8 cellular contexts compared by ENCODE assay signal in genomic region chr1:182392045-182393028, GRCh38. TPM values are rescaled to one million over a fixed set of nuclear protein-coding genes. Genes with fewer than 3 reads are reported as not detected.
DNase-seq lines count a peak whose midpoint lies in the region; ATAC-seq, FAIRE-seq and TF ChIP-seq lines count a peak whose summit lies in the region.

No MANE protein-coding gene starts in this region.

- H3K27me3 ChIP-seq in neutrophil = no peaks in the 10 kb centered on the region

- H3K4me1 ChIP-seq in neutrophil (ENCODE audit: control insufficient read depth in 1 of 2, insufficient read depth in 1 of 2, low read depth in 1 of 2, low read length in 1 of 2) = peaks cover 72 to 74% of the 10 kb centered on the region in 2 experiments

- H3K36me3 ChIP-seq in neutrophil = peaks cover 30% of the 10 kb centered on the region

- peak; percentile 6 for ATAC-seq in HG02970 (IDR thresholded peaks at IDR 0.05; ENCODE audit: low FRiP score, unreplicated experiment)
- ATAC-seq in GM18520 (IDR thresholded peaks at IDR 0.05; ENCODE audit: unreplicated experiment) = no peak

- no peak for FAIRE-seq in GM12891 (lab: Jason Lieb, UNC)

- TF ChIP-seq POLR2A in GM12891 (IDR thresholded peaks at IDR 0.05; ENCODE audit: low read depth, low read length) = no peak

- peak overlapping the region; percentile 97 for H3K27ac ChIP-seq in neutrophil

- peaks cover 1% of the 10 kb centered on the region for H3K9me3 ChIP-seq in neutrophil

- TF ChIP-seq CTCF in foreskin fibroblast (IDR thresholded peaks at IDR 0.05; ENCODE audit: low read depth, low read length) = no peak
- no peak for TF ChIP-seq CTCF in neutrophil (IDR thresholded peaks at IDR 0.05)

- DNase-seq in GM12891 (ENCODE audit: insufficient read length, low spot score) = no peak
- peak; percentile 86 for DNase-seq in NCI-H2171 treated with DMSO at 0.1 percent for 48 hours (lab: John Stamatoyannopoulos, UW)
- peak; percentile 66 for DNase-seq in activated effector memory CD4-positive, alpha-beta T cell treated with anti-CD3 and anti-CD28 coated beads, Interleukin-2, amount 50 U/mL, for 16 hours
- DNase-seq in foreskin fibroblast = peak; percentile 15 to 68
- DNase-seq in NCI-H2029 (lab: John Stamatoyannopoulos, UW) = no peak

- H3K4me3 ChIP-seq in foreskin fibroblast (ENCODE audit: low read depth in 1 of 2, low read length in 2 of 2) (peak overlapping the region; percentile 57 to 97), neutrophil (ENCODE audit: low read depth in 1 of 2, low read length in 1 of 2) (peak overlapping the region; percentile 83 to 99)

TF ChIP-seq in GM12891, 5 proteins besides CTCF, POLR2A, EP300 and RAD21:
- TF ChIP-seq POU2F2 (IDR thresholded peaks at IDR 0.05; ENCODE audit: low read depth, low read length) (no peak), SPI1 (IDR thresholded peaks at IDR 0.05; ENCODE audit: low read depth, low read length) (0 out of 2 replicates have a peak, but pooled peaks have one; percentile 17)

RNA-seq across cellular contexts. Expression of gene GLUL, which starts 0.7 kb away (rescaled TPM):
- polyA plus RNA-seq in GM12891 (2012; ENCODE audit: low read depth, missing spikeins) = 90.3 TPM

RNA-seq across cellular contexts. Expression of gene TEDDM1, which starts 8.1 kb away (rescaled TPM):
- polyA plus RNA-seq in GM12891 (2012; ENCODE audit: low read depth, missing spikeins) = 0.03 TPM

RNA-seq across cellular contexts. Expression of gene RGSL1, which starts 57.6 kb away (rescaled TPM):
- not detected for polyA plus RNA-seq in GM12891 (2012; ENCODE audit: low read depth, missing spikeins)

Comparison
In these comparisons a context has a peak if more than half of its experiments do, and no peak if none do; other contexts are left out.
1. DNase-seq: peak in NCI-H2171 treated with DMSO at 0.1 percent for 48 hours (single experiment), activated effector memory CD4-positive, alpha-beta T cell treated with anti-CD3 and anti-CD28 coated beads, Interleukin-2, amount 50 U/mL, for 16 hours (single experiment) and foreskin fibroblast (2 of 2); none in GM12891 (single experiment) and NCI-H2029 (single experiment).